31 cellular contexts compared by ENCODE assay signal in genomic region chr4:125811892-125812291, GRCh38.
DNase-seq lines count a peak whose midpoint lies in the region; ATAC-seq, FAIRE-seq and TF ChIP-seq lines count a peak whose summit lies in the region.
"Had no signal": no experiment of that assay in that cellular context is flagged by ENCODE, and none has a peak within 500 bp of the region (broad histone marks: within the 10 kb centered on the region; RNA-seq: fewer than 3 reads in every experiment).

No MANE protein-coding gene starts in this region.

- no peak for ATAC-seq in HepG2
- ATAC-seq in right lobe of liver, result no peak
- peak; percentile 56 for ATAC-seq in GM12878
- no peak for ATAC-seq in HG03432 (IDR thresholded peaks at IDR 0.05; ENCODE audit: unreplicated experiment)
- ATAC-seq: A549; CD8-positive, alpha-beta T cell had no signal

- H3K27me3 ChIP-seq in HepG2 (ENCODE audit: control insufficient read depth in 1 of 2, insufficient read depth in 2 of 2, low read length in 2 of 2) (no peaks in the 10 kb centered on the region), right lobe of liver (no peaks in the 10 kb centered on the region), GM12878 (replicated peaks in 1 of 2; ENCODE audit: control insufficient read depth in 2 of 2, insufficient read depth in 2 of 2, low read length in 1 of 2) (no peaks in the 10 kb centered on the region)
- H3K27me3 ChIP-seq: BE2C; BLaER1; BLaER1 treated with 17β-estradiol and CSF1 and Interleukin-3, amounts not matched to agents 10 nM and 100 nM had no signal

- CTCF ChIA-PET in HepG2 (lab: Yijun Ruan, JAX; ENCODE audit: low intra/inter-chr PET ratio, low total read pairs) (no interaction called here), GM12878 (lab: Yijun Ruan, JAX) (no interaction called here)

- no peak for TF ChIP-seq CTCF in HepG2 (CRISPR knock-in tag; IDR thresholded peaks at IDR 0.05)
- TF ChIP-seq CTCF in right lobe of liver (IDR thresholded peaks at IDR 0.05), result no peak
- no peak for TF ChIP-seq CTCF in GM12878 (IDR thresholded peaks at IDR 0.05 in 2 of 3, conservative IDR thresholded peaks at IDR 0.05 in 1 of 3; ENCODE audit: control insufficient read depth in 2 of 3, extremely low read depth in 1 of 3, insufficient read depth in 1 of 3, low read depth in 3 of 3, low read length in 3 of 3)

- DNase-seq in HepG2 (ENCODE audit: low spot score) (no peak), right lobe of liver (no peak), GM12878 (ENCODE audit: low read depth, low spot score) (no peak)
- DNase-seq: 8988T; ACHN; AML-193; BE2C; C1 segment of cervical spinal cord; Caco-2; Calu3; CD4-positive, alpha-beta memory T cell; CD4-positive, alpha-beta T cell; CD4-positive, CD25-positive, alpha-beta regulatory T cell; CD8-positive, alpha-beta memory T cell; CD8-positive, alpha-beta T cell; COR-L47; DMS 273 treated with DMSO at 0.1 percent for 48 hours; DMS153; DMS53; DMS79; DMS79 treated with DMSO at 0.1 percent for 48 hours; DND-41; EL had no signal

- H3K9me3 ChIP-seq in HepG2 (ENCODE audit: low read length), result no peaks in the 10 kb centered on the region
- H3K9me3 ChIP-seq in right lobe of liver, result no peaks in the 10 kb centered on the region
- H3K9me3 ChIP-seq in GM12878 (replicated peaks; ENCODE audit: control insufficient read depth, insufficient read depth, low read length), result no peaks in the 10 kb centered on the region
- H3K9me3 ChIP-seq: A549; BE2C; BLaER1; BLaER1 treated with 17β-estradiol and CSF1 and Interleukin-3, amounts not matched to agents 10 nM and 100 nM; Caco-2 had no signal

- no peak for TF ChIP-seq EP300 in HepG2 (IDR thresholded peaks at IDR 0.05; ENCODE audit: low read depth in 2 of 2, low read length in 2 of 2)
- no peak for TF ChIP-seq EP300 in HepG2 (CRISPR knock-in tag; IDR thresholded peaks at IDR 0.05; ENCODE audit: borderline replicate concordance)
- no peak for TF ChIP-seq EP300 in GM12878 (IDR thresholded peaks at IDR 0.05; ENCODE audit: borderline replicate concordance in 1 of 2, control insufficient read depth in 1 of 2, low read depth in 2 of 2, low read length in 2 of 2)

- no peak overlapping the region for H3K9ac ChIP-seq in HepG2 (ENCODE audit: insufficient read depth, low read depth, low read length)
- no peak overlapping the region for H3K9ac ChIP-seq in GM12878 (ENCODE audit: control insufficient read depth, insufficient read depth, low read length)
- H3K9ac ChIP-seq: BLaER1; BLaER1 treated with 17β-estradiol and CSF1 and Interleukin-3, amounts not matched to agents 10 nM and 100 nM had no signal

- H4K20me1 ChIP-seq in HepG2 (ENCODE audit: insufficient read depth, low read length) (no peaks in the 10 kb centered on the region), GM12878 (ENCODE audit: control insufficient read depth, insufficient read depth) (no peaks in the 10 kb centered on the region)
- H4K20me1 ChIP-seq: BLaER1; BLaER1 treated with 17β-estradiol and CSF1 and Interleukin-3, amounts not matched to agents 10 nM and 100 nM had no signal

- intact Hi-C loops in HepG2 (cut with micrococcal nuclease; ENCODE audit: unreplicated experiment) (no loop called here), right lobe of liver (cut with DNase I) (no loop called here), GM12878 (cut with micrococcal nuclease; ENCODE audit: unreplicated experiment) (no loop called here)

- SMC1A ChIA-PET in GM12878 (lab: Charles Lee; ENCODE audit: uncharacterized antibody, unreplicated experiment), result interaction anchor here (1.6 kb wide), 1 partner anchor 10 kb away, joined by 9 read pairs; no protein-coding TSS in a partner anchor

- RAD21 ChIA-PET in GM12878 (lab: Charles Lee; ENCODE audit: unreplicated experiment), result no interaction called here

- no peak overlapping the region for H3K4me2 ChIP-seq in HepG2 (ENCODE audit: low read depth, low read length)
- no peak overlapping the region for H3K4me2 ChIP-seq in GM12878 (ENCODE audit: control insufficient read depth, insufficient read depth)
- H3K4me2 ChIP-seq: A549; BLaER1; BLaER1 treated with 17β-estradiol and CSF1 and Interleukin-3, amounts not matched to agents 10 nM and 100 nM had no signal

- FAIRE-seq in HepG2 (lab: Jason Lieb, UNC) (no peak), GM12878 (lab: Jason Lieb, UNC) (no peak)
- FAIRE-seq: A204.1, A549, D721Med had no signal

- no peak for TF ChIP-seq RAD21 in HepG2 (CRISPR knock-in tag; IDR thresholded peaks at IDR 0.05)
- TF ChIP-seq RAD21 in GM12878 (IDR thresholded peaks at IDR 0.05; ENCODE audit: insufficient read depth, low read depth, low read length), result no peak

- in situ Hi-C loops in HepG2 (cut with HindIII; ENCODE audit: extremely low pct_ligation_motif_present, low pct_unique_long_range_greater_than_20kb), result no loop called here
- in situ Hi-C loops in GM12878 (cut with MboI), result no loop called here

- H3K4me3 ChIP-seq in HepG2 (replicated peaks in 1 of 3; ENCODE audit: insufficient read depth in 1 of 3, low read depth in 2 of 3, low read length in 3 of 3), result no peak overlapping the region
- no peak overlapping the region for H3K4me3 ChIP-seq in right lobe of liver
- no peak overlapping the region for H3K4me3 ChIP-seq in GM12878
- H3K4me3 ChIP-seq: A549; BLaER1; BLaER1 treated with 17β-estradiol and CSF1 and Interleukin-3, amounts not matched to agents 10 nM and 100 nM had no signal

- POLR2A ChIA-PET in HepG2 (lab: Yijun Ruan, JAX), result no interaction called here
- POLR2A ChIA-PET in GM12878 (lab: Charles Lee), result no interaction called here

- H3K27ac ChIP-seq in HepG2 (ENCODE audit: extremely low read length, insufficient read depth, low read length), result no peak overlapping the region
- H3K27ac ChIP-seq in right lobe of liver, result no peak overlapping the region
- H3K27ac ChIP-seq in GM12878 (ENCODE audit: control insufficient read depth, insufficient read depth), result no peak overlapping the region
- H3K27ac ChIP-seq: 22Rv1; A549; BLaER1; BLaER1 treated with 17β-estradiol and CSF1 and Interleukin-3, amounts not matched to agents 10 nM and 100 nM; C4-2B had no signal

- H2AFZ ChIP-seq in HepG2 (ENCODE audit: low read length) (no peak overlapping the region), GM12878 (ENCODE audit: control insufficient read depth, low read depth, low read length) (no peak overlapping the region)

- BruUV-seq in HepG2 (replicated peaks; lab: Mats Ljungman, UMichigan) (no TSS peak), GM12878 (replicated peaks; lab: Mats Ljungman, UMichigan) (no TSS peak)

- H3K79me2 ChIP-seq in HepG2 (ENCODE audit: insufficient read depth, low read length) (no peaks in the 10 kb centered on the region), GM12878 (ENCODE audit: control insufficient read depth, insufficient read depth, low read length) (no peaks in the 10 kb centered on the region)

- no peak for TF ChIP-seq POLR2A in HepG2 (IDR thresholded peaks at IDR 0.05; ENCODE audit: insufficient read depth in 1 of 2, low read depth in 2 of 2, low read length in 2 of 2)
- no peak for TF ChIP-seq POLR2A in right lobe of liver (IDR thresholded peaks at IDR 0.05)
- no peak for TF ChIP-seq POLR2A in GM12878 (IDR thresholded peaks at IDR 0.05; ENCODE audit: low read depth, low read length)

- H3K36me3 ChIP-seq in HepG2 (replicated peaks in 1 of 2; ENCODE audit: control insufficient read depth in 1 of 2, insufficient read depth in 2 of 2, low read length in 2 of 2), result no peaks in the 10 kb centered on the region
- H3K36me3 ChIP-seq in right lobe of liver, result no peaks in the 10 kb centered on the region
- H3K36me3 ChIP-seq in GM12878 (ENCODE audit: control insufficient read depth in 2 of 2, insufficient read depth in 2 of 2, low read length in 1 of 2), result no peaks in the 10 kb centered on the region
- H3K36me3 ChIP-seq: BE2C; BLaER1; BLaER1 treated with 17β-estradiol and CSF1 and Interleukin-3, amounts not matched to agents 10 nM and 100 nM had no signal

- H3K4me1 ChIP-seq in HepG2 (ENCODE audit: insufficient read depth, low read length), result no peaks in the 10 kb centered on the region
- H3K4me1 ChIP-seq in right lobe of liver, result no peaks in the 10 kb centered on the region
- H3K4me1 ChIP-seq in GM12878 (ENCODE audit: control insufficient read depth, insufficient read depth, low read length), result no peaks in the 10 kb centered on the region
- H3K4me1 ChIP-seq: A549; BLaER1; BLaER1 treated with 17β-estradiol and CSF1 and Interleukin-3, amounts not matched to agents 10 nM and 100 nM; Caco-2 had no signal

TF ChIP-seq in HepG2, 621 proteins besides CTCF, POLR2A, EP300 and RAD21:
- TF ChIP-seq NFATC3 (CRISPR knock-in tag; IDR thresholded peaks at IDR 0.05) (no peak), ZNF891 (CRISPR knock-in tag; IDR thresholded peaks at IDR 0.05) (no peak), ATF7 (IDR thresholded peaks at IDR 0.05) (0 out of 2 replicates have a peak, but pooled peaks have one; percentile 18), ATF7 (CRISPR knock-in tag; IDR thresholded peaks at IDR 0.05) (no peak)
- TF ChIP-seq, protein P1, sequence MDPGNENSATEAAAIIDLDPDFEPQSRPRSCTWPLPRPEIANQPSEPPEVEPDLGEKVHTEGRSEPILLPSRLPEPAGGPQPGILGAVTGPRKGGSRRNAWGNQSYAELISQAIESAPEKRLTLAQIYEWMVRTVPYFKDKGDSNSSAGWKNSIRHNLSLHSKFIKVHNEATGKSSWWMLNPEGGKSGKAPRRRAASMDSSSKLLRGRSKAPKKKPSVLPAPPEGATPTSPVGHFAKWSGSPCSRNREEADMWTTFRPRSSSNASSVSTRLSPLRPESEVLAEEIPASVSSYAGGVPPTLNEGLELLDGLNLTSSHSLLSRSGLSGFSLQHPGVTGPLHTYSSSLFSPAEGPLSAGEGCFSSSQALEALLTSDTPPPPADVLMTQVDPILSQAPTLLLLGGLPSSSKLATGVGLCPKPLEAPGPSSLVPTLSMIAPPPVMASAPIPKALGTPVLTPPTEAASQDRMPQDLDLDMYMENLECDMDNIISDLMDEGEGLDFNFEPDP (CRISPR knock-in tag; conservative IDR thresholded peaks at IDR 0.05), result no peak

TF ChIP-seq in GM12878, 131 proteins besides CTCF, POLR2A, EP300 and RAD21:
- TF ChIP-seq ZNF384 (IDR thresholded peaks at IDR 0.05; ENCODE audit: borderline replicate concordance, low read depth, low read length) (0 out of 2 replicates have a peak, but pooled peaks have one; percentile 19), HDAC2 (IDR thresholded peaks at IDR 0.05) (no peak), ZNF207 (IDR thresholded peaks at IDR 0.05; ENCODE audit: borderline replicate concordance) (no peak), ATF7 (IDR thresholded peaks at IDR 0.05; ENCODE audit: low read depth) (peak; percentile 88)
TF ChIP-seq in GM12878: peak in this region for 2.
